In genomic region chr16:48366165-48367093, GRCh38 we compare ENCODE assay signal across 1 cellular context.
TF ChIP-seq lines count a peak whose summit lies in the region.

No MANE protein-coding gene starts in this region.

TF ChIP-seq in K562, 482 proteins besides CTCF, POLR2A, EP300 and RAD21 (continued from another document and continues in another):
- TF ChIP-seq PCBP2 (IDR thresholded peaks at IDR 0.05; ENCODE audit: low read depth, low read length, poor library complexity, severe bottlenecking) (no peak), HMGN3 (IDR thresholded peaks at IDR 0.05; ENCODE audit: borderline replicate concordance, extremely low read depth, insufficient read length, low read depth, low read length) (no peak), TOE1 (IDR thresholded peaks at IDR 0.05; ENCODE audit: borderline replicate concordance) (no peak; the same call in none of the 2 replicates), TOE1 (CRISPR knock-in tag; IDR thresholded peaks at IDR 0.05; ENCODE audit: borderline replicate concordance, low read depth) (no peak), ZNF76 (CRISPR knock-in tag; IDR thresholded peaks at IDR 0.05; ENCODE audit: borderline replicate concordance) (no peak), ZSCAN32 (CRISPR knock-in tag; IDR thresholded peaks at IDR 0.05) (peak; percentile 95), MTA1 (IDR thresholded peaks at IDR 0.05; ENCODE audit: borderline replicate concordance) (no peak), NR4A1 (CRISPR knock-in tag; IDR thresholded peaks at IDR 0.05) (no peak), NR4A1 (tag; IDR thresholded peaks at IDR 0.05) (no peak), MAFG (tag; conservative IDR thresholded peaks at IDR 0.05) (no peak), NCOA1 (IDR thresholded peaks at IDR 0.05; ENCODE audit: low read depth) (no peak; the same call in 1 of the 2 replicates), CBFB (CRISPR knock-in tag; IDR thresholded peaks at IDR 0.05) (no peak), NFXL1 (CRISPR knock-in tag; IDR thresholded peaks at IDR 0.05) (no peak), POLR2AphosphoS5 (IDR thresholded peaks at IDR 0.05; ENCODE audit: control insufficient read depth, insufficient read depth, low read depth, low read length) (no peak), ZNF445 (CRISPR knock-in tag; IDR thresholded peaks at IDR 0.05; ENCODE audit: low read depth) (no peak), ZNF778 (CRISPR knock-in tag; IDR thresholded peaks at IDR 0.05) (no peak), ZC3H8 (IDR thresholded peaks at IDR 0.05) (no peak), CHD4 (IDR thresholded peaks at IDR 0.05; ENCODE audit: insufficient read depth, insufficient replicate concordance, low read depth, low read length, poor library complexity, severe bottlenecking) (no peak), ATF4 (CRISPR knock-in tag; IDR thresholded peaks at IDR 0.05) (peak; percentile 98), TAF7 (tag; IDR thresholded peaks at IDR 0.05) (0 out of 2 replicates have a peak, but pooled peaks have one; percentile 30), PRMT5 (CRISPR knock-in tag; IDR thresholded peaks at IDR 0.05) (no peak), ADNP (tag; IDR thresholded peaks at IDR 0.05) (no peak), FIP1L1 (IDR thresholded peaks at IDR 0.05; ENCODE audit: low read depth, low read length, poor library complexity, severe bottlenecking) (no peak), WHSC1 (IDR thresholded peaks at IDR 0.05; ENCODE audit: low read length) (no peak), CUX1 (CRISPR knock-in tag; IDR thresholded peaks at IDR 0.05) (no peak), NRF1 (conservative IDR thresholded peaks at IDR 0.05 in 1 of 2, IDR thresholded peaks at IDR 0.05 in 1 of 2) (no peak), FOXM1 (IDR thresholded peaks at IDR 0.05; ENCODE audit: low read depth) (no peak; the same call in 1 of the 2 replicates), FOXM1 (CRISPR knock-in tag; IDR thresholded peaks at IDR 0.05; ENCODE audit: low read depth) (no peak), BCL6 (CRISPR knock-in tag; IDR thresholded peaks at IDR 0.05) (no peak), ETS1 (conservative IDR thresholded peaks at IDR 0.05; ENCODE audit: control insufficient read depth, low read depth, low read length) (no peak), SETDB1 (IDR thresholded peaks at IDR 0.05; ENCODE audit: low read length) (no peak), RB1 (IDR thresholded peaks at IDR 0.05; ENCODE audit: low read depth) (no peak), TCF15 (CRISPR knock-in tag; IDR thresholded peaks at IDR 0.05) (no peak), MECOM (CRISPR knock-in tag; IDR thresholded peaks at IDR 0.05) (no peak), TEAD4 (IDR thresholded peaks at IDR 0.05; ENCODE audit: low read length) (no peak), TEAD4 (CRISPR knock-in tag; IDR thresholded peaks at IDR 0.05; ENCODE audit: borderline replicate concordance) (no peak), HEY1 (CRISPR knock-in tag; IDR thresholded peaks at IDR 0.05; ENCODE audit: borderline replicate concordance) (0 out of 2 replicates have a peak, but pooled peaks have one; percentile 24), NONO (IDR thresholded peaks at IDR 0.05; ENCODE audit: low read depth in 2 of 2, low read length in 1 of 2) (0 out of 4 replicates have a peak, but pooled peaks of 1 of the 2 experiments have one; percentile 9), ETV1 (tag; conservative IDR thresholded peaks at IDR 0.05; ENCODE audit: low read depth) (no peak), ATF6 (CRISPR knock-in tag; IDR thresholded peaks at IDR 0.05) (no peak), ZFP36 (IDR thresholded peaks at IDR 0.05; ENCODE audit: low read depth, low read length, partially characterized antibody) (no peak), EGR1 (conservative IDR thresholded peaks at IDR 0.05) (no peak), TRIM24 (IDR thresholded peaks at IDR 0.05) (peak; percentile 37 to 66; a peak in 2 of 4 replicates), UBTF (IDR thresholded peaks at IDR 0.05; ENCODE audit: borderline replicate concordance in 1 of 2, low read depth in 2 of 2, low read length in 2 of 2) (no peak), TAF9B (IDR thresholded peaks at IDR 0.05; ENCODE audit: partially characterized antibody) (peak; percentile 44), HNRNPUL1 (IDR thresholded peaks at IDR 0.05; ENCODE audit: low read length) (no peak)
- TF ChIP-seq, protein P1, sequence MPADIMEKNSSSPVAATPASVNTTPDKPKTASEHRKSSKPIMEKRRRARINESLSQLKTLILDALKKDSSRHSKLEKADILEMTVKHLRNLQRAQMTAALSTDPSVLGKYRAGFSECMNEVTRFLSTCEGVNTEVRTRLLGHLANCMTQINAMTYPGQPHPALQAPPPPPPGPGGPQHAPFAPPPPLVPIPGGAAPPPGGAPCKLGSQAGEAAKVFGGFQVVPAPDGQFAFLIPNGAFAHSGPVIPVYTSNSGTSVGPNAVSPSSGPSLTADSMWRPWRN (IDR thresholded peaks at IDR 0.05; ENCODE audit: low read depth): no peak
- TF ChIP-seq, protein P2, sequence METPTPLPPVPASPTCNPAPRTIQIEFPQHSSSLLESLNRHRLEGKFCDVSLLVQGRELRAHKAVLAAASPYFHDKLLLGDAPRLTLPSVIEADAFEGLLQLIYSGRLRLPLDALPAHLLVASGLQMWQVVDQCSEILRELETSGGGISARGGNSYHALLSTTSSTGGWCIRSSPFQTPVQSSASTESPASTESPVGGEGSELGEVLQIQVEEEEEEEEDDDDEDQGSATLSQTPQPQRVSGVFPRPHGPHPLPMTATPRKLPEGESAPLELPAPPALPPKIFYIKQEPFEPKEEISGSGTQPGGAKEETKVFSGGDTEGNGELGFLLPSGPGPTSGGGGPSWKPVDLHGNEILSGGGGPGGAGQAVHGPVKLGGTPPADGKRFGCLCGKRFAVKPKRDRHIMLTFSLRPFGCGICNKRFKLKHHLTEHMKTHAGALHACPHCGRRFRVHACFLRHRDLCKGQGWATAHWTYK (CRISPR knock-in tag; IDR thresholded peaks at IDR 0.05): no peak
- TF ChIP-seq, protein P3, sequence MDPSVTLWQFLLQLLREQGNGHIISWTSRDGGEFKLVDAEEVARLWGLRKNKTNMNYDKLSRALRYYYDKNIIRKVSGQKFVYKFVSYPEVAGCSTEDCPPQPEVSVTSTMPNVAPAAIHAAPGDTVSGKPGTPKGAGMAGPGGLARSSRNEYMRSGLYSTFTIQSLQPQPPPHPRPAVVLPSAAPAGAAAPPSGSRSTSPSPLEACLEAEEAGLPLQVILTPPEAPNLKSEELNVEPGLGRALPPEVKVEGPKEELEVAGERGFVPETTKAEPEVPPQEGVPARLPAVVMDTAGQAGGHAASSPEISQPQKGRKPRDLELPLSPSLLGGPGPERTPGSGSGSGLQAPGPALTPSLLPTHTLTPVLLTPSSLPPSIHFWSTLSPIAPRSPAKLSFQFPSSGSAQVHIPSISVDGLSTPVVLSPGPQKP (CRISPR knock-in tag; IDR thresholded peaks at IDR 0.05): no peak
- TF ChIP-seq, protein P4, sequence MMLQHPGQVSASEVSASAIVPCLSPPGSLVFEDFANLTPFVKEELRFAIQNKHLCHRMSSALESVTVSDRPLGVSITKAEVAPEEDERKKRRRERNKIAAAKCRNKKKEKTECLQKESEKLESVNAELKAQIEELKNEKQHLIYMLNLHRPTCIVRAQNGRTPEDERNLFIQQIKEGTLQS (IDR thresholded peaks at IDR 0.05): peak; percentile 98
- TF ChIP-seq, protein P4 (CRISPR knock-in tag; conservative IDR thresholded peaks at IDR 0.05): 0 out of 2 replicates have a peak, but pooled peaks have one; percentile 42
